15 cellular contexts compared by ENCODE assay signal in genomic region chr11:69878927-69879733, GRCh38. TPM values are rescaled to one million over a fixed set of nuclear protein-coding genes. Genes with fewer than 3 reads are reported as not detected.
"Had no signal": no experiment of that assay in that cellular context is flagged by ENCODE, and none has a peak within 500 bp of the region (broad histone marks: within the 10 kb centered on the region; RNA-seq: fewer than 3 reads in every experiment).

No MANE protein-coding gene starts in this region.

- H3K27ac ChIP-seq: pancreas, tibial nerve had no signal

- H3K4me1 Mint-ChIP-seq: stimulated activated memory B cell treated with anti-CD40 and anti-IgM and Interleukin-4, amounts not matched to agents 10 μg/mL and 1 μg/mL and 100 μg/mL, for 72 hours; T-helper 17 cell had no signal

- H3K4me1 ChIP-seq: pancreas, tibial nerve had no signal

- H3K4me3 ChIP-seq: pancreas, smooth muscle cell, tibial nerve had no signal

- FAIRE-seq: pancreas had no signal

- H3K36me3 Mint-ChIP-seq: stimulated activated memory B cell treated with anti-CD40 and anti-IgM and Interleukin-4, amounts not matched to agents 10 μg/mL and 1 μg/mL and 100 μg/mL, for 72 hours; WTC11 had no signal

- H3K27me3 ChIP-seq: pancreas, tibial nerve had no signal

- H3K9me3 Mint-ChIP-seq: activated naive CD4-positive, alpha-beta T cell treated with anti-CD3 and anti-CD28 coated beads for 36 hours; stimulated activated memory B cell treated with anti-CD40 and anti-IgM and Interleukin-4, amounts not matched to agents 10 μg/mL and 1 μg/mL and 100 μg/mL, for 72 hours; WTC11 had no signal

- H3K27ac Mint-ChIP-seq: activated naive CD4-positive, alpha-beta T cell treated with anti-CD3 and anti-CD28 coated beads for 36 hours; stimulated activated memory B cell treated with anti-CD40 and anti-IgM and Interleukin-4, amounts not matched to agents 10 μg/mL and 1 μg/mL and 100 μg/mL, for 72 hours; T-helper 17 cell; WTC11 had no signal

- H3K4me2 ChIP-seq: smooth muscle cell had no signal

- H3K4me3 Mint-ChIP-seq: activated naive CD4-positive, alpha-beta T cell treated with anti-CD3 and anti-CD28 coated beads for 36 hours; stimulated activated memory B cell treated with anti-CD40 and anti-IgM and Interleukin-4, amounts not matched to agents 10 μg/mL and 1 μg/mL and 100 μg/mL, for 72 hours; T-helper 17 cell; WTC11 had no signal

- DNase-seq: activated CD4-positive, alpha-beta T cell treated with anti-CD3 and anti-CD28 coated beads, Interleukin-2, amount 50 U/mL, for 1 hour; activated naive CD4-positive, alpha-beta T cell treated with anti-CD3 and anti-CD28 coated beads for 36 hours; central memory CD4-positive, alpha-beta T cell; cortex of kidney; hippocampal formation; mesenchymal stem cell; retina; Right ventricle myocardium superior; T-helper 17 cell had no signal

- H3K9me3 ChIP-seq: pancreas, tibial nerve had no signal

- H3K36me3 ChIP-seq: pancreas, tibial nerve had no signal

- ATAC-seq: pancreas; stimulated activated memory B cell treated with anti-CD40 and anti-IgM and Interleukin-4, amounts not matched to agents 10 μg/mL and 1 μg/mL and 100 μg/mL, for 72 hours; T-helper 17 cell; WTC11 had no signal

RNA-seq across cellular contexts. Expression of gene FGF3, which starts 59.9 kb away (rescaled TPM):
- total RNA-seq: activated naive CD4-positive, alpha-beta T cell treated with anti-CD3 and anti-CD28 coated beads for 36 hours; pancreas; Right ventricle myocardium superior; smooth muscle cell; T-helper 17 cell; tibial nerve; WTC11 had no signal
- polyA plus RNA-seq: esophagus, pancreas, smooth muscle cell had no signal
